14 cellular contexts compared by ENCODE assay signal in the genomic region with DNA sequence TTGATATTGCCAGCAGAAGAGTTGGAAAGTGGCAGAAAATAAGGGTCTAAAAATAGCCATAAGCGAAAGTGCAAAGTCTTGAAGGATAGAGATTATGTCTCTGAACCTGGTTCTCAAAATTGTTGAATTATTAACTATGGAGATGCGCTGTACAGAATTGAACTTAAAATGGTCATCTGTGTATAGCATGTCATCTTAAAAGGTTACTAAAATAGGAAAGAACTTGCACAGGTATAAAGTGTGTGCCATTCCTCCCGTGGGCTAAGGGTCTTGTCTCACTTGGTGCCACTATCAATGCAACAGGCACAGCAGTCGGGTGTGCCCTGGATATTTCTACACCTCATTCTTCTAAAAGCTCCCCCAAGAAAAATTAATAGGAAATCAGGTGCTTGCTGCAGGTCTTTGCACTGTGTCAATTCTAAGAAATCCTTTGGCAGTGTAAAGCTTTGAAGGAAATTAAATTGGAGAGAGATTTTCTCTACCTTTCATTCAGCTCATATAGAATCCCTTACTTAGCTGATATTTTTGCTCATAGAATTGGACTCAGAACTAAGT. TPM values are rescaled to one million over a fixed set of nuclear protein-coding genes. Genes with fewer than 3 reads are reported as not detected.
DNase-seq lines count a peak whose midpoint lies in the region; ATAC-seq and TF ChIP-seq lines count a peak whose summit lies in the region.
"Had no signal": no experiment of that assay in that cellular context is flagged by ENCODE, and none has a peak within 500 bp of the region (broad histone marks: within the 10 kb centered on the region; RNA-seq: fewer than 3 reads in every experiment).

No MANE protein-coding gene starts in this region.

- WGBS in heart left ventricle, 4 donors = 47 to 57% (median 52%) methylated on average over 4 of the region's 4 CpGs

- peaks cover 45% of the 10 kb centered on the region for H3K4me1 Mint-ChIP-seq in glutamatergic neuron (ENCODE audit: low read depth, unreplicated experiment)

- H3K4me3 Mint-ChIP-seq in glutamatergic neuron (ENCODE audit: unreplicated experiment) = peak overlapping the region; percentile 67
- H3K4me3 Mint-ChIP-seq: natural killer cell treated with Interleukin-12 subunit alpha and Interleukin-12 subunit beta and Interleukin-15 and Interleukin-18, amount 100 ng/mL, for 72 hours had no signal

- no peak for TF ChIP-seq RAD21 in neural cell (conservative IDR thresholded peaks at IDR 0.05)

- no peaks in the 10 kb centered on the region for H3K4me1 ChIP-seq in heart left ventricle

- intact Hi-C loops in heart left ventricle (cut with DNase I) (loop anchor here in 4 of 10 donors (5.0 to 10.0 kb wide), 2 partner anchors 38 to 165 kb away; no protein-coding TSS in a partner anchor), cardiac septum (cut with DNase I) (no loop called here)

- DNase-seq in heart left ventricle = no peak
- no peak for DNase-seq in cardiac septum (ENCODE audit: low spot score)
- DNase-seq in glutamatergic neuron = no peak
- no peak for DNase-seq in activated gamma-delta T cell treated with Interleukin-2 at 50 U/mL for 16 hours
- DNase-seq in NCI-H2107 (lab: John Stamatoyannopoulos, UW) = no peak
- DNase-seq: NCI-H1694, NCI-H748 treated with DMSO at 0.1 percent for 48 hours had no signal

- H3K9ac ChIP-seq in neural cell (ENCODE audit: low read length) = no peak overlapping the region

- no peaks in the 10 kb centered on the region for H3K36me3 ChIP-seq in heart left ventricle
- no peaks in the 10 kb centered on the region for H3K36me3 ChIP-seq in neural cell (ENCODE audit: insufficient read depth, low read length)

- H3K9me3 ChIP-seq in heart left ventricle (no peaks in the 10 kb centered on the region), neural cell (ENCODE audit: low read length) (no peaks in the 10 kb centered on the region)

- no peak for TF ChIP-seq CTCF in heart left ventricle (IDR thresholded peaks at IDR 0.05)
- no peak for TF ChIP-seq CTCF in glutamatergic neuron (IDR thresholded peaks at IDR 0.05; ENCODE audit: partially characterized antibody, unreplicated experiment)
- TF ChIP-seq CTCF in neural cell (IDR thresholded peaks at IDR 0.05; ENCODE audit: poor library complexity, severe bottlenecking) = no peak

- H3K79me2 ChIP-seq in neural cell (replicated peaks; ENCODE audit: insufficient read depth, low read length) = peaks cover 48% of the 10 kb centered on the region

- no peaks in the 10 kb centered on the region for H3K36me3 Mint-ChIP-seq in glutamatergic neuron (ENCODE audit: unreplicated experiment)
- H3K36me3 Mint-ChIP-seq: natural killer cell treated with Interleukin-12 subunit alpha and Interleukin-12 subunit beta and Interleukin-15 and Interleukin-18, amount 100 ng/mL, for 72 hours had no signal

- H2AFZ ChIP-seq in neural cell (ENCODE audit: low read depth, low read length) = no peak overlapping the region

- TF ChIP-seq EP300 in neural cell (conservative IDR thresholded peaks at IDR 0.05; ENCODE audit: poor library complexity, severe bottlenecking) = no peak

- peak in 3 of 4 donors; percentile 12 to 29 (median 15) for ATAC-seq in heart left ventricle
- no peak for ATAC-seq in GM21526 (IDR thresholded peaks at IDR 0.05; ENCODE audit: low FRiP score, unreplicated experiment)
- ATAC-seq in HG03469 (IDR thresholded peaks at IDR 0.05; ENCODE audit: unreplicated experiment) = no peak
- ATAC-seq: HCT116; natural killer cell treated with Interleukin-12 subunit alpha and Interleukin-12 subunit beta and Interleukin-15 and Interleukin-18, amount 100 ng/mL, for 72 hours had no signal

- peak overlapping the region; percentile 94 for H3K4me2 ChIP-seq in neural cell (ENCODE audit: low read length)

- H3F3A ChIP-seq in neural cell (ENCODE audit: insufficient read depth, low read length, poor library complexity, severe bottlenecking) = no peaks in the 10 kb centered on the region

- peak overlapping the region; percentile 56 for H3K27ac Mint-ChIP-seq in glutamatergic neuron (ENCODE audit: unreplicated experiment)
- H3K27ac Mint-ChIP-seq: natural killer cell treated with Interleukin-12 subunit alpha and Interleukin-12 subunit beta and Interleukin-15 and Interleukin-18, amount 100 ng/mL, for 72 hours had no signal

- no peak for TF ChIP-seq POLR2A in heart left ventricle (IDR thresholded peaks at IDR 0.05)

- H3K27me3 ChIP-seq in heart left ventricle = no peaks in the 10 kb centered on the region
- H3K27me3 ChIP-seq in neural cell (ENCODE audit: insufficient read depth, low read depth, low read length) = no peaks in the 10 kb centered on the region

- H3K27me3 Mint-ChIP-seq in glutamatergic neuron (ENCODE audit: unreplicated experiment) = no peaks in the 10 kb centered on the region

- H3K9me3 Mint-ChIP-seq in glutamatergic neuron (ENCODE audit: unreplicated experiment) = peaks cover 3% of the 10 kb centered on the region
- H3K9me3 Mint-ChIP-seq: natural killer cell treated with Interleukin-12 subunit alpha and Interleukin-12 subunit beta and Interleukin-15 and Interleukin-18, amount 100 ng/mL, for 72 hours had no signal

- H4K20me1 ChIP-seq in neural cell (ENCODE audit: insufficient read depth) = no peaks in the 10 kb centered on the region

- peak overlapping the region; percentile 72 to 95 (median 82) for H3K27ac ChIP-seq in heart left ventricle
- no peak overlapping the region for H3K27ac ChIP-seq in neural cell (ENCODE audit: low read length)
- H3K27ac ChIP-seq: HL-60 had no signal

- no peaks in the 10 kb centered on the region for H3K9me2 ChIP-seq in neural cell (ENCODE audit: insufficient read depth, low read length)

- peak overlapping the region; percentile 35 to 71 (median 59) for H3K4me3 ChIP-seq in heart left ventricle
- peak overlapping the region; percentile 73 for H3K4me3 ChIP-seq in neural cell (ENCODE audit: low read length)

TF ChIP-seq in neural cell, 6 proteins besides CTCF, POLR2A, EP300 and RAD21:
- no peak for TF ChIP-seq POLR2AphosphoS5 (IDR thresholded peaks at IDR 0.05)
- TF ChIP-seq EZH2 (IDR thresholded peaks at IDR 0.05; ENCODE audit: borderline replicate concordance, insufficient read depth, low read length, poor library complexity, severe bottlenecking) = no peak
- TF ChIP-seq TAF1 (IDR thresholded peaks at IDR 0.05; ENCODE audit: low read depth) = no peak
- TF ChIP-seq, protein P1, sequence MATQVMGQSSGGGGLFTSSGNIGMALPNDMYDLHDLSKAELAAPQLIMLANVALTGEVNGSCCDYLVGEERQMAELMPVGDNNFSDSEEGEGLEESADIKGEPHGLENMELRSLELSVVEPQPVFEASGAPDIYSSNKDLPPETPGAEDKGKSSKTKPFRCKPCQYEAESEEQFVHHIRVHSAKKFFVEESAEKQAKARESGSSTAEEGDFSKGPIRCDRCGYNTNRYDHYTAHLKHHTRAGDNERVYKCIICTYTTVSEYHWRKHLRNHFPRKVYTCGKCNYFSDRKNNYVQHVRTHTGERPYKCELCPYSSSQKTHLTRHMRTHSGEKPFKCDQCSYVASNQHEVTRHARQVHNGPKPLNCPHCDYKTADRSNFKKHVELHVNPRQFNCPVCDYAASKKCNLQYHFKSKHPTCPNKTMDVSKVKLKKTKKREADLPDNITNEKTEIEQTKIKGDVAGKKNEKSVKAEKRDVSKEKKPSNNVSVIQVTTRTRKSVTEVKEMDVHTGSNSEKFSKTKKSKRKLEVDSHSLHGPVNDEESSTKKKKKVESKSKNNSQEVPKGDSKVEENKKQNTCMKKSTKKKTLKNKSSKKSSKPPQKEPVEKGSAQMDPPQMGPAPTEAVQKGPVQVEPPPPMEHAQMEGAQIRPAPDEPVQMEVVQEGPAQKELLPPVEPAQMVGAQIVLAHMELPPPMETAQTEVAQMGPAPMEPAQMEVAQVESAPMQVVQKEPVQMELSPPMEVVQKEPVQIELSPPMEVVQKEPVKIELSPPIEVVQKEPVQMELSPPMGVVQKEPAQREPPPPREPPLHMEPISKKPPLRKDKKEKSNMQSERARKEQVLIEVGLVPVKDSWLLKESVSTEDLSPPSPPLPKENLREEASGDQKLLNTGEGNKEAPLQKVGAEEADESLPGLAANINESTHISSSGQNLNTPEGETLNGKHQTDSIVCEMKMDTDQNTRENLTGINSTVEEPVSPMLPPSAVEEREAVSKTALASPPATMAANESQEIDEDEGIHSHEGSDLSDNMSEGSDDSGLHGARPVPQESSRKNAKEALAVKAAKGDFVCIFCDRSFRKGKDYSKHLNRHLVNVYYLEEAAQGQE (IDR thresholded peaks at IDR 0.05; ENCODE audit: borderline replicate concordance) = no peak
- TF ChIP-seq MXI1 (conservative IDR thresholded peaks at IDR 0.05; ENCODE audit: poor library complexity, severe bottlenecking) = no peak
- TF ChIP-seq SMC3 (conservative IDR thresholded peaks at IDR 0.05; ENCODE audit: poor library complexity) = no peak

RNA-seq across cellular contexts. Expression of gene SORBS2, which starts 2.4 kb away (rescaled TPM):
- total RNA-seq in heart left ventricle = 1,000 to 10,000 TPM in 7 of 9 donors, 100 to 1,000 TPM in 2; 966 to 2,158 (median 1,443) TPM
- 100 to 1,000 TPM; 254 to 473 TPM for polyA plus RNA-seq in heart left ventricle
- 1,779 TPM for total RNA-seq in cardiac septum
- total RNA-seq in glutamatergic neuron (ENCODE audit: unreplicated experiment) = 95.5 TPM
- polyA plus RNA-seq in neural cell = 46.0 and 56.1 TPM in 2 replicates
- 136 and 160 TPM in 2 replicates for polyA minus RNA-seq in neural cell
- total RNA-seq: activated CD8-positive, alpha-beta memory T cell treated with anti-CD3 and anti-CD28 coated beads for 36 hours; natural killer cell treated with Interleukin-12 subunit alpha and Interleukin-12 subunit beta and Interleukin-15 and Interleukin-18, amount 100 ng/mL, for 72 hours had no signal

Comparison
In these comparisons a context has a peak if more than half of its experiments do, and no peak if none do; other contexts are left out.
1. ATAC-seq: peak in heart left ventricle (3 of 4); none in GM21526 (single experiment) and HG03469 (single experiment).
2. RNA of gene SORBS2, which starts 2.4 kb away (total RNA-seq): 1,779 TPM in cardiac septum (single experiment) and 966 to 2,158 TPM in heart left ventricle; 95.5 TPM in glutamatergic neuron (single experiment); every median in the first group is over 10 times any median in the second.